Comparison of ENCODE assay signal across 22 cellular contexts in the genomic region with DNA sequence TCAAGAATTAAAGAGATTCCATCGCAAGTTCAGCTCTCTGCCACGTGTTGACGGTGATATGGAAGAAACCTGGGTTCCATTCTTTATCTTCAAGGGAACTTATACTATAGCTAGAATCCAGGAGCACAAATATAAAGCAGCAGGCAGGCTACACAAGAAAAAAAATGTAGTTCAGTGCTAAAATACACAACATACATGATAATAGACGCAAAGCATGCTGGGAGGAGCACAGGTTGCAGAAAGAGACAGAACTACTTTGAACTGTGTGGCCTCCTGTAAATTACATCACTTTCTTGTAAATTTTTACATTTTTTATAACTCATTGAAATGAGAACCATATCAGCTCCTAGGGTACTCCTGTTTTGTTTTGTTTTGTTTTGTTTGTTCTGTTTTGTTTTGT. TPM values are rescaled to one million over a fixed set of nuclear protein-coding genes. Genes with fewer than 3 reads are reported as not detected.
DNase-seq lines count a peak whose midpoint lies in the region; ATAC-seq and TF ChIP-seq lines count a peak whose summit lies in the region.
"Had no signal": no experiment of that assay in that cellular context is flagged by ENCODE, and none has a peak within 500 bp of the region (broad histone marks: within the 10 kb centered on the region; RNA-seq: fewer than 3 reads in every experiment).

No MANE protein-coding gene starts in this region.

- no peak for TF ChIP-seq EP300 in neural cell (conservative IDR thresholded peaks at IDR 0.05; ENCODE audit: poor library complexity, severe bottlenecking)

- H3K79me2 ChIP-seq in GM23338 (replicated peaks; ENCODE audit: insufficient read depth) (no peaks in the 10 kb centered on the region), HCT116 (ENCODE audit: insufficient read depth, low read length) (no peaks in the 10 kb centered on the region), neural cell (replicated peaks; ENCODE audit: insufficient read depth, low read length) (no peaks in the 10 kb centered on the region)

- H3K27ac Mint-ChIP-seq in GM23338 (no peak overlapping the region; the same call in 1 of the 2 replicates), osteocyte (ENCODE audit: unreplicated experiment) (no peak overlapping the region)
- no peak overlapping the region for H3K27ac Mint-ChIP-seq in stimulated activated naive CD8-positive, alpha-beta T cell treated with anti-CD3 and anti-CD28 coated beads, Interleukin-15, amount 100 ng/mL, for 72 hours
- H3K27ac Mint-ChIP-seq: CD14-positive monocyte; CD4-positive, alpha-beta T cell; CD8-positive, alpha-beta memory T cell; HFFc6 had no signal

- H3K36me3 Mint-ChIP-seq in GM23338 (ENCODE audit: low read depth) (peaks cover 7% of the 10 kb centered on the region; the same call in 2 of the 3 replicates), osteocyte (ENCODE audit: unreplicated experiment) (no peaks in the 10 kb centered on the region)
- H3K36me3 Mint-ChIP-seq: CD14-positive monocyte; CD8-positive, alpha-beta memory T cell had no signal

- RAD21 ChIA-PET in HCT116 (lab: Charles Lee; ENCODE audit: low non-redundant PET in 1 of 2, low total read pairs in 2 of 2, uncharacterized antibody in 2 of 2, unreplicated experiment in 2 of 2) = no interaction called here

- TF ChIP-seq RAD21 in HCT116 (IDR thresholded peaks at IDR 0.05; ENCODE audit: low read depth) = no peak
- TF ChIP-seq RAD21 in neural cell (conservative IDR thresholded peaks at IDR 0.05) = no peak

- H3K27me3 Mint-ChIP-seq in GM23338 (ENCODE audit: insufficient read depth, low read depth, poor library complexity) (no peaks in the 10 kb centered on the region), osteocyte (ENCODE audit: unreplicated experiment) (no peaks in the 10 kb centered on the region)
- H3K27me3 Mint-ChIP-seq in stimulated activated naive CD8-positive, alpha-beta T cell treated with anti-CD3 and anti-CD28 coated beads, Interleukin-15, amount 100 ng/mL, for 72 hours = no peaks in the 10 kb centered on the region

- CTCF ChIA-PET in HCT116 (lab: Charles Lee) = no interaction called here

- H3K36me3 ChIP-seq in GM23338 (ENCODE audit: insufficient read depth) = no peaks in the 10 kb centered on the region
- H3K36me3 ChIP-seq in HCT116 (ENCODE audit: control insufficient read depth in 1 of 2, insufficient read depth in 2 of 2, low read length in 2 of 2) = no peaks in the 10 kb centered on the region
- no peaks in the 10 kb centered on the region for H3K36me3 ChIP-seq in neural cell (ENCODE audit: insufficient read depth, low read length)
- no peaks in the 10 kb centered on the region for H3K36me3 ChIP-seq in spleen
- H3K36me3 ChIP-seq: BE2C; BLaER1 treated with 17β-estradiol and CSF1 and Interleukin-3, amounts not matched to agents 10 nM and 100 nM had no signal

- H3K9ac ChIP-seq in HCT116 (ENCODE audit: low read length) = no peak overlapping the region
- H3K9ac ChIP-seq in neural cell (ENCODE audit: low read length) = peak overlapping the region; percentile 7
- H3K9ac ChIP-seq: BLaER1 treated with 17β-estradiol and CSF1 and Interleukin-3, amounts not matched to agents 10 nM and 100 nM had no signal

- H3K27ac ChIP-seq in GM23338 (ENCODE audit: low read depth) (no peak overlapping the region), HCT116 (ENCODE audit: low read depth, low read length) (no peak overlapping the region), cingulate gyrus (ENCODE audit: low read depth, low read length) (peak overlapping the region; percentile 39), neural cell (ENCODE audit: low read length) (peak overlapping the region; percentile 73), spleen (no peak overlapping the region)
- H3K27ac ChIP-seq: A549; BLaER1 treated with 17β-estradiol and CSF1 and Interleukin-3, amounts not matched to agents 10 nM and 100 nM had no signal

- 0 out of 2 replicates have a peak, but pooled peaks cover 4% of the 10 kb centered on the region for H3K9me2 ChIP-seq in GM23338 (ENCODE audit: insufficient read depth)
- no peaks in the 10 kb centered on the region for H3K9me2 ChIP-seq in HCT116 (ENCODE audit: insufficient read depth)
- H3K9me2 ChIP-seq in neural cell (ENCODE audit: insufficient read depth, low read length) = no peaks in the 10 kb centered on the region

- H3K27me3 ChIP-seq in GM23338 (ENCODE audit: insufficient read depth) = no peaks in the 10 kb centered on the region
- no peaks in the 10 kb centered on the region for H3K27me3 ChIP-seq in HCT116 (ENCODE audit: insufficient read depth, low read length)
- no peaks in the 10 kb centered on the region for H3K27me3 ChIP-seq in neural cell (ENCODE audit: insufficient read depth, low read depth, low read length)
- no peaks in the 10 kb centered on the region for H3K27me3 ChIP-seq in spleen (replicated peaks in 1 of 7)
- H3K27me3 ChIP-seq: BE2C; BLaER1 treated with 17β-estradiol and CSF1 and Interleukin-3, amounts not matched to agents 10 nM and 100 nM had no signal

- H4K20me1 ChIP-seq in GM23338 (replicated peaks; ENCODE audit: insufficient read depth) = no peaks in the 10 kb centered on the region
- no peaks in the 10 kb centered on the region for H4K20me1 ChIP-seq in HCT116 (ENCODE audit: insufficient read depth)
- no peaks in the 10 kb centered on the region for H4K20me1 ChIP-seq in neural cell (ENCODE audit: insufficient read depth)
- H4K20me1 ChIP-seq: BLaER1 treated with 17β-estradiol and CSF1 and Interleukin-3, amounts not matched to agents 10 nM and 100 nM had no signal

- TF ChIP-seq CTCF in GM23338 (conservative IDR thresholded peaks at IDR 0.05; ENCODE audit: low read depth in 2 of 2) = no peak
- TF ChIP-seq CTCF in HCT116 (IDR thresholded peaks at IDR 0.05 in 2 of 3, conservative IDR thresholded peaks at IDR 0.05 in 1 of 3; ENCODE audit: borderline replicate concordance in 1 of 3, insufficient read depth in 1 of 3, low read depth in 2 of 3, low read length in 2 of 3) = no peak
- TF ChIP-seq CTCF in neural cell (IDR thresholded peaks at IDR 0.05; ENCODE audit: poor library complexity, severe bottlenecking) = no peak
- no peak for TF ChIP-seq CTCF in spleen (IDR thresholded peaks at IDR 0.05 in 8 of 11, conservative IDR thresholded peaks at IDR 0.05 in 3 of 11)
- TF ChIP-seq CTCF in osteocyte (IDR thresholded peaks at IDR 0.05) = no peak

- WGBS in spleen, 5 donors = 91 to 96% (median 93%) methylated on average over 4 of the region's 4 CpGs

- H2AFZ ChIP-seq in GM23338 = peak overlapping the region; percentile 52; the same call in 1 of the 2 replicates
- H2AFZ ChIP-seq in HCT116 (ENCODE audit: low read depth, low read length, poor library complexity, severe bottlenecking) = peak overlapping the region; percentile 57
- H2AFZ ChIP-seq in neural cell (ENCODE audit: low read depth, low read length) = no peak overlapping the region

- no peaks in the 10 kb centered on the region for H3K9me3 ChIP-seq in HCT116 (ENCODE audit: control insufficient read depth in 1 of 2, insufficient read depth in 1 of 2, low read depth in 1 of 2, low read length in 2 of 2)
- H3K9me3 ChIP-seq in neural cell (ENCODE audit: low read length) = no peaks in the 10 kb centered on the region
- H3K9me3 ChIP-seq in spleen = no peaks in the 10 kb centered on the region
- H3K9me3 ChIP-seq: A549, BE2C had no signal

- POLR2A ChIA-PET in HCT116 (lab: Charles Lee) = no interaction called here

- no peak for ATAC-seq in GM23338
- ATAC-seq in HCT116 = no peak
- no peak for ATAC-seq in stimulated activated naive CD8-positive, alpha-beta T cell treated with anti-CD3 and anti-CD28 coated beads, Interleukin-15, amount 100 ng/mL, for 72 hours
- ATAC-seq: A549 had no signal

- intact Hi-C loops in HCT116 (cut with micrococcal nuclease) (no loop called here), spleen (cut with DNase I; ENCODE audit: low total_unique reads) (no loop called here)

- no TSS peak for BruUV-seq in HCT116 (replicated peaks; lab: Mats Ljungman, UMichigan)

- H3K4me1 Mint-ChIP-seq in GM23338 (peaks cover 4% of the 10 kb centered on the region; the same call in 2 of the 3 replicates), osteocyte (ENCODE audit: unreplicated experiment) (peaks cover 12% of the 10 kb centered on the region)
- no peaks in the 10 kb centered on the region for H3K4me1 Mint-ChIP-seq in stimulated activated naive CD8-positive, alpha-beta T cell treated with anti-CD3 and anti-CD28 coated beads, Interleukin-15, amount 100 ng/mL, for 72 hours
- H3K4me1 Mint-ChIP-seq: CD14-positive monocyte; CD8-positive, alpha-beta memory T cell had no signal

- peaks cover 12% of the 10 kb centered on the region for H3K9me3 Mint-ChIP-seq in GM23338
- no peaks in the 10 kb centered on the region for H3K9me3 Mint-ChIP-seq in osteocyte (ENCODE audit: unreplicated experiment)
- H3K9me3 Mint-ChIP-seq in stimulated activated naive CD8-positive, alpha-beta T cell treated with anti-CD3 and anti-CD28 coated beads, Interleukin-15, amount 100 ng/mL, for 72 hours = peaks cover 7 to 10% of the 10 kb centered on the region in 2 donors
- H3K9me3 Mint-ChIP-seq: CD4-positive, alpha-beta T cell had no signal

- no peak for DNase-seq in GM23338 (ENCODE audit: low spot score)
- DNase-seq in HCT116 (ENCODE audit: low read depth, low spot score) = no peak
- no peak for DNase-seq in spleen
- no peak for DNase-seq in osteocyte (ENCODE audit: extremely low spot score, unreplicated experiment)
- no peak for DNase-seq in HPDE6-E6E7 (ENCODE audit: extremely low spot score)
- no peak for DNase-seq in stimulated activated naive CD8-positive, alpha-beta T cell treated with anti-CD3 and anti-CD28 coated beads, Interleukin-15, amount 100 ng/mL, for 72 hours
- DNase-seq: 8988T; ACHN; AML-193; BE2C; CD4-positive, alpha-beta T cell; CD8-positive, alpha-beta memory T cell; DMS53; DMS79 treated with DMSO at 0.1 percent for 48 hours; GF-D8; H7; HFFc6 had no signal

- H3K4me3 ChIP-seq in GM23338 = no peak overlapping the region
- H3K4me3 ChIP-seq in HCT116 (replicated peaks in 1 of 2; ENCODE audit: low read depth in 1 of 2, low read length in 2 of 2) = no peak overlapping the region
- peak overlapping the region; percentile 55 for H3K4me3 ChIP-seq in neural cell (ENCODE audit: low read length)
- H3K4me3 ChIP-seq in spleen = no peak overlapping the region
- H3K4me3 ChIP-seq: A549; BLaER1 treated with 17β-estradiol and CSF1 and Interleukin-3, amounts not matched to agents 10 nM and 100 nM had no signal

- no peak overlapping the region for H3K4me2 ChIP-seq in GM23338
- H3K4me2 ChIP-seq in HCT116 (ENCODE audit: low read length) = no peak overlapping the region
- peak overlapping the region; percentile 98 for H3K4me2 ChIP-seq in neural cell (ENCODE audit: low read length)
- H3K4me2 ChIP-seq: A549; BLaER1 treated with 17β-estradiol and CSF1 and Interleukin-3, amounts not matched to agents 10 nM and 100 nM had no signal

- H3K4me1 ChIP-seq in GM23338 (ENCODE audit: insufficient read depth) (no peaks in the 10 kb centered on the region), HCT116 (ENCODE audit: control insufficient read depth in 1 of 2, insufficient read depth in 2 of 2, low read length in 2 of 2) (no peaks in the 10 kb centered on the region), spleen (no peaks in the 10 kb centered on the region)
- H3K4me1 ChIP-seq: A549; BE2C; BLaER1 treated with 17β-estradiol and CSF1 and Interleukin-3, amounts not matched to agents 10 nM and 100 nM had no signal

- TF ChIP-seq POLR2A in HCT116 (IDR thresholded peaks at IDR 0.05; ENCODE audit: borderline replicate concordance, extremely low read depth, insufficient read depth, insufficient read length) (no peak), spleen (IDR thresholded peaks at IDR 0.05) (no peak)

- no peaks in the 10 kb centered on the region for H3F3A ChIP-seq in GM23338 (replicated peaks; ENCODE audit: low read depth)
- peaks cover 8% of the 10 kb centered on the region for H3F3A ChIP-seq in neural cell (ENCODE audit: insufficient read depth, low read length, poor library complexity, severe bottlenecking)

- H3K4me3 Mint-ChIP-seq in GM23338 (no peak overlapping the region), osteocyte (ENCODE audit: unreplicated experiment) (no peak overlapping the region)
- no peak overlapping the region for H3K4me3 Mint-ChIP-seq in stimulated activated naive CD8-positive, alpha-beta T cell treated with anti-CD3 and anti-CD28 coated beads, Interleukin-15, amount 100 ng/mL, for 72 hours
- H3K4me3 Mint-ChIP-seq: CD14-positive monocyte; CD4-positive, alpha-beta T cell; CD8-positive, alpha-beta memory T cell; HFFc6 had no signal

RNA-seq across cellular contexts. Expression of a gene that starts 53.8 kb away (rescaled TPM):
- total RNA-seq in GM23338 (2014; rRNA removed; shearing (Covaris generic)) = 0.58 and 1.3 TPM in 2 replicates
- polyA plus RNA-seq in GM23338 (2016; fragmentation: Nextera tagmentation; extraction: Ambion mirVana) (0.27 and 0.96 TPM in 2 replicates), neural cell (3.4 and 4.9 TPM in 2 replicates), spleen (1 to 10 TPM in 1 of 3 donors, under 1 TPM in 2; 0.76 to 1.3 (median 0.99) TPM)
- total RNA-seq in HCT116 (2021; ENCODE audit: unreplicated experiment) (3.3 TPM), spleen (1 to 10 TPM in 3 of 7 donors, under 1 TPM in 4; 0.33 to 1.8 (median 0.68) TPM), osteocyte (13.2 and 13.7 TPM in 2 replicates)
- polyA plus RNA-seq in HCT116 (2012) = 1.5 and 3.0 TPM in 2 replicates
- 4.9 and 7.3 TPM in 2 replicates for polyA minus RNA-seq in neural cell
- total RNA-seq: CD8-positive, alpha-beta memory T cell had no signal
- polyA plus RNA-seq: CD14-positive monocyte had no signal

Comparison
In these comparisons a context has a peak if more than half of its experiments do, and no peak if none do; other contexts are left out.
1. H3K27ac ChIP-seq: peak in cingulate gyrus (single experiment) and neural cell (single experiment); none in GM23338 (single experiment), HCT116 (single experiment) and spleen (0 of 8).